Comparison of ENCODE assay signal across 8 cellular contexts in genomic region chr19:1905071-1905862, GRCh38. TPM values are rescaled to one million over a fixed set of nuclear protein-coding genes. Genes with fewer than 3 reads are reported as not detected.
A peak's percentile ranks its signal among the peaks of the same experiment; 100 is the strongest.
DNase-seq lines count a peak whose midpoint lies in the region; ATAC-seq, FAIRE-seq and TF ChIP-seq lines count a peak whose summit lies in the region.

TSS of gene ADAT3 (plus strand) at chr19:1905399. CDS start at chr19:1912048, 6,649 bp downstream.
TSS of gene SCAMP4 (plus strand) at chr19:1905399. CDS start at chr19:1915020, 9,621 bp downstream.

- H3K79me2 ChIP-seq in H1 (ENCODE audit: control insufficient read depth in 1 of 2, insufficient read depth in 2 of 2, low read length in 2 of 2) = peaks cover 12 to 45% of the 10 kb centered on the region in 2 experiments; a peak in 3 of 4 replicates

- H3K23ac ChIP-seq in H1 (ENCODE audit: insufficient read length) (no peak within 1 kb of the TSS), mesenchymal stem cell (ENCODE audit: low read length in 2 of 2) (no peak within 1 kb of the TSS)

- no peaks in the 10 kb centered on the region for H3K27me3 ChIP-seq in HUES48 (ENCODE audit: control insufficient read depth, insufficient read depth, low read length)
- H3K27me3 ChIP-seq in NT2/D1 (ENCODE audit: insufficient read depth, insufficient read length) = no peaks in the 10 kb centered on the region
- no peaks in the 10 kb centered on the region for H3K27me3 ChIP-seq in H1 (replicated peaks in 1 of 4; ENCODE audit: control insufficient read depth in 3 of 4, extremely low read depth in 1 of 4, insufficient read depth in 3 of 4, low read length in 3 of 4)
- H3K27me3 ChIP-seq in mesenchymal stem cell (ENCODE audit: control insufficient read depth in 1 of 2, insufficient read depth in 1 of 2, low read length in 2 of 2) = no peaks in the 10 kb centered on the region

- peak within 1 kb of the TSS; percentile 47 for H3K56ac ChIP-seq in H1 (replicated peaks; ENCODE audit: insufficient read length, low read depth, low read length)

- no peak for TF ChIP-seq CTCF in H1 (IDR thresholded peaks at IDR 0.05; ENCODE audit: control extremely low read depth in 1 of 3, insufficient read depth in 1 of 3, low read depth in 1 of 3, low read length in 3 of 3)

- H2BK5ac ChIP-seq in H1 (ENCODE audit: low read depth, low read length) = peak within 1 kb of the TSS; percentile 97
- no peak within 1 kb of the TSS for H2BK5ac ChIP-seq in mesenchymal stem cell (ENCODE audit: low read depth, low read length, poor library complexity, severe bottlenecking)

- TF ChIP-seq RAD21 in H1 (IDR thresholded peaks at IDR 0.05 in 1 of 2, conservative IDR thresholded peaks at IDR 0.05 in 1 of 2; ENCODE audit: low read depth in 2 of 2, low read length in 2 of 2) = no peak

- peak; percentile 58 for FAIRE-seq in H1 (lab: Jason Lieb, UNC)

- H3K27ac ChIP-seq in HUES48 (ENCODE audit: low read depth, low read length) (peak within 1 kb of the TSS; percentile 94), H1 (ENCODE audit: low read depth, low read length) (peak within 1 kb of the TSS; percentile 87), mesenchymal stem cell (ENCODE audit: low read length, poor library complexity, severe bottlenecking) (peak within 1 kb of the TSS; percentile 60)

- peak within 1 kb of the TSS; percentile 75 for H3K4me3 ChIP-seq in HUES48 (ENCODE audit: low read depth, low read length)
- peak within 1 kb of the TSS; percentile 66 for H3K4me3 ChIP-seq in NT2/D1 (ENCODE audit: insufficient read length, low read depth)
- H3K4me3 ChIP-seq in H1 (ENCODE audit: extremely low read depth in 1 of 4, insufficient read depth in 2 of 4, low read depth in 3 of 4, low read length in 4 of 4) = peak within 1 kb of the TSS; percentile 51 to 71 (median 58)
- peak within 1 kb of the TSS; percentile 79 to 80 for H3K4me3 ChIP-seq in mesenchymal stem cell (ENCODE audit: insufficient read depth in 1 of 2, low read depth in 1 of 2, low read length in 2 of 2)

- H3K36me3 Mint-ChIP-seq in activated CD8-positive, alpha-beta memory T cell treated with anti-CD3 and anti-CD28 coated beads, Interleukin-2, amount 10 ng/mL, durations not matched to agents 7 days and 5 days = peaks cover 1% of the 10 kb centered on the region

- peak within 1 kb of the TSS; percentile 75 to 81 for H3K4me2 ChIP-seq in H1 (ENCODE audit: insufficient read depth in 1 of 2, low read depth in 2 of 2, low read length in 2 of 2)
- H3K4me2 ChIP-seq in mesenchymal stem cell (ENCODE audit: low read length, poor library complexity, severe bottlenecking) = peak within 1 kb of the TSS; percentile 61

- H4K20me1 ChIP-seq in H1 (replicated peaks in 1 of 2; ENCODE audit: control insufficient read depth in 1 of 2, insufficient read depth in 2 of 2, low read length in 2 of 2) = peaks cover 9 to 19% of the 10 kb centered on the region in 2 experiments

- H3K18ac ChIP-seq in H1 (ENCODE audit: extremely low read depth, low read length) = peak within 1 kb of the TSS; percentile 78; the same call in 1 of the 2 replicates
- H3K18ac ChIP-seq in mesenchymal stem cell (ENCODE audit: low read depth in 1 of 2, low read length in 2 of 2) = peak within 1 kb of the TSS; percentile 89 to 97

- H4K8ac ChIP-seq in H1 (ENCODE audit: extremely low read depth, insufficient read depth, low read length) (peak within 1 kb of the TSS; percentile 95), mesenchymal stem cell (ENCODE audit: low read length) (peak within 1 kb of the TSS; percentile 95)

- no peaks in the 10 kb centered on the region for H3K27me3 Mint-ChIP-seq in activated CD8-positive, alpha-beta memory T cell treated with anti-CD3 and anti-CD28 coated beads, Interleukin-2, amount 10 ng/mL, durations not matched to agents 7 days and 5 days

- peak in 1 of 2 experiments; percentile 62; a peak in 1 of 3 replicates for TF ChIP-seq EP300 in H1 (IDR thresholded peaks at IDR 0.05; ENCODE audit: borderline replicate concordance in 1 of 2, low read depth in 2 of 2, low read length in 2 of 2)

- peak; percentile 96 for DNase-seq in COLO829 (ENCODE audit: low spot score)
- peak; percentile 99 for DNase-seq in NT2/D1 (ENCODE audit: low read depth, low spot score)
- DNase-seq in activated CD8-positive, alpha-beta memory T cell treated with anti-CD3 and anti-CD28 coated beads, Interleukin-2, amount 10 ng/mL, durations not matched to agents 7 days and 5 days = peak; percentile 100
- peak; percentile 94 to 95 for DNase-seq in H1 (ENCODE audit: low read depth in 1 of 2, low spot score in 2 of 2)
- peak; percentile 99 for DNase-seq in mesenchymal stem cell
- peak; percentile 99 for DNase-seq in stimulated activated CD8-positive, alpha-beta memory T cell treated with anti-CD3 and anti-CD28 coated beads, Interleukin-12 subunit alpha, Interleukin-12 subunit beta, amount 100 ng/mL, for 24 hours (ENCODE audit: extremely low read depth)

- H3K4me1 Mint-ChIP-seq in activated CD8-positive, alpha-beta memory T cell treated with anti-CD3 and anti-CD28 coated beads, Interleukin-2, amount 10 ng/mL, durations not matched to agents 7 days and 5 days = peaks cover 48% of the 10 kb centered on the region

- H3K79me1 ChIP-seq in H1 (ENCODE audit: low read depth, low read length) = peaks cover 15% of the 10 kb centered on the region
- no peaks in the 10 kb centered on the region for H3K79me1 ChIP-seq in mesenchymal stem cell (replicated peaks; ENCODE audit: low read length, poor library complexity, severe bottlenecking)

- peaks cover 4% of the 10 kb centered on the region; the same call in 1 of the 2 replicates for H3K4me1 ChIP-seq in HUES48 (ENCODE audit: control insufficient read depth, insufficient read depth, low read length)
- H3K4me1 ChIP-seq in NT2/D1 (ENCODE audit: insufficient read depth, insufficient read length) = peaks cover 28% of the 10 kb centered on the region
- peaks cover 0 to 9% (median 8%) of the 10 kb centered on the region in 4 experiments; a peak in 5 of 7 replicates for H3K4me1 ChIP-seq in H1 (replicated peaks in 1 of 4; ENCODE audit: control insufficient read depth in 3 of 4, insufficient read depth in 4 of 4, low read length in 3 of 4)
- H3K4me1 ChIP-seq in mesenchymal stem cell (ENCODE audit: control insufficient read depth, insufficient read depth, low read depth, low read length) = peaks cover 34% of the 10 kb centered on the region

- H2AK5ac ChIP-seq in H1 (ENCODE audit: low read depth, low read length) = peak within 1 kb of the TSS; percentile 60; the same call in 1 of the 2 replicates
- H2AK5ac ChIP-seq in mesenchymal stem cell (ENCODE audit: low read length, severe bottlenecking) = peak within 1 kb of the TSS; percentile 66

- POLR2A ChIA-PET in H1 (lab: Charles Lee; ENCODE audit: partially characterized antibody) = interaction anchor here (0.5 to 2.1 kb wide), 27 partner anchors 8 to 345 kb away, joined by 3 to 10 read pairs (median 3); partner anchors contain the start of gene ABHD17A

- peak within 1 kb of the TSS; percentile 27 for H4K5ac ChIP-seq in H1 (ENCODE audit: insufficient read length, low read depth, low read length)

- H2BK20ac ChIP-seq in H1 (ENCODE audit: low read length) = peak within 1 kb of the TSS; percentile 91

- CTCF ChIA-PET in activated CD8-positive, alpha-beta memory T cell treated with anti-CD3 and anti-CD28 coated beads, Interleukin-2, amount 10 ng/mL, durations not matched to agents 7 days and 5 days (lab: Charles Lee) = interaction anchor here (0.6 to 1.6 kb wide), 5 partner anchors 8 to 41 kb away, joined by 3 to 11 read pairs (median 4); no protein-coding TSS in a partner anchor
- CTCF ChIA-PET in H1 (lab: Charles Lee; ENCODE audit: partially characterized antibody) = interaction anchor here (0.6 to 2.1 kb wide), 6 partner anchors 18 to 592 kb away, joined by 3 to 8 read pairs (median 5); no protein-coding TSS in a partner anchor

- peak within 1 kb of the TSS; percentile 82 for H3K4me3 Mint-ChIP-seq in activated CD8-positive, alpha-beta memory T cell treated with anti-CD3 and anti-CD28 coated beads, Interleukin-2, amount 10 ng/mL, durations not matched to agents 7 days and 5 days

- H3K4ac ChIP-seq in H1 (replicated peaks; ENCODE audit: insufficient read length, low read depth, low read length) (peak within 1 kb of the TSS; percentile 63), mesenchymal stem cell (ENCODE audit: low read depth in 1 of 2, low read length in 2 of 2) (peak within 1 kb of the TSS; percentile 83 to 91)

- ATAC-seq in GM21390 (IDR thresholded peaks at IDR 0.05; ENCODE audit: unreplicated experiment) = peak; percentile 69
- ATAC-seq in activated CD8-positive, alpha-beta memory T cell treated with anti-CD3 and anti-CD28 coated beads, Interleukin-2, amount 10 ng/mL, durations not matched to agents 7 days and 5 days = peak; percentile 99

- H3K14ac ChIP-seq in H1 (ENCODE audit: insufficient read length) (no peak within 1 kb of the TSS), mesenchymal stem cell (ENCODE audit: low read length in 2 of 2) (peak within 1 kb of the TSS in 1 of 2 experiments; percentile 30)

- peak in 1 of 2 experiments; percentile 82; a peak in 1 of 3 replicates for TF ChIP-seq POLR2A in H1 (IDR thresholded peaks at IDR 0.05; ENCODE audit: control extremely low read depth in 1 of 2, low read depth in 2 of 2, low read length in 2 of 2)

- peaks cover 3% of the 10 kb centered on the region for H3K23me2 ChIP-seq in H1 (ENCODE audit: low read depth, low read length)

- H2AFZ ChIP-seq in H1 (ENCODE audit: low read length) (no peak within 1 kb of the TSS; the same call in 1 of the 2 replicates), mesenchymal stem cell (ENCODE audit: low read depth, low read length) (peak within 1 kb of the TSS; percentile 1)

- H3K36me3 ChIP-seq in HUES48 (ENCODE audit: control insufficient read depth, insufficient read depth, low read length) (peaks cover 2% of the 10 kb centered on the region; the same call in 1 of the 2 replicates), NT2/D1 (ENCODE audit: insufficient read depth, insufficient read length, low read length) (peaks cover 40% of the 10 kb centered on the region), H1 (ENCODE audit: control insufficient read depth in 2 of 4, insufficient read depth in 4 of 4, low read length in 3 of 4) (peaks cover 0 to 4% (median under 1%) of the 10 kb centered on the region in 4 experiments; a peak in 1 of 8 replicates), mesenchymal stem cell (ENCODE audit: control insufficient read depth in 1 of 2, insufficient read depth in 2 of 2, low read depth in 1 of 2, low read length in 2 of 2) (peaks cover 0 to 27% of the 10 kb centered on the region in 2 experiments)

- 1% methylated on average over 75 of the region's 93 CpGs; no CpG with 5 or more reads in 1 of the 2 experiments for WGBS in H1 (ENCODE audit: extremely low coverage in 1 of 2, insufficient coverage in 1 of 2, insufficient read length in 1 of 2, insufficient replicate concordance in 2 of 2, low coverage in 1 of 2, low lambda C conversion rate in 2 of 2, missing lambda C conversion rate in 1 of 2), 2 experiments
- WGBS in mesenchymal stem cell = 1% methylated on average over 47 of the region's 93 CpGs

- H2BK120ac ChIP-seq in H1 (replicated peaks; ENCODE audit: low read depth, low read length) (peak within 1 kb of the TSS; percentile 62), mesenchymal stem cell (ENCODE audit: low read depth, low read length) (peak within 1 kb of the TSS; percentile 99)

- H3K9ac ChIP-seq in HUES48 (ENCODE audit: low read depth, low read length) (peak within 1 kb of the TSS; percentile 74), NT2/D1 (ENCODE audit: insufficient read length, low read depth) (peak within 1 kb of the TSS; percentile 90), H1 (replicated peaks in 1 of 4; ENCODE audit: extremely low read depth in 1 of 4, low read depth in 3 of 4, low read length in 3 of 4) (peak within 1 kb of the TSS; percentile 57 to 79 (median 75)), mesenchymal stem cell (ENCODE audit: low read length) (peak within 1 kb of the TSS; percentile 90)

- H3K9me3 ChIP-seq in HUES48 (ENCODE audit: control insufficient read depth, insufficient read depth, low read length) = no peaks in the 10 kb centered on the region
- H3K9me3 ChIP-seq in NT2/D1 (ENCODE audit: insufficient read depth, low read length) = no peaks in the 10 kb centered on the region
- H3K9me3 ChIP-seq in H1 (ENCODE audit: insufficient read depth in 2 of 2, low read depth in 1 of 2, low read length in 1 of 2) = no peaks in the 10 kb centered on the region
- H3K9me3 ChIP-seq in mesenchymal stem cell (ENCODE audit: control insufficient read depth, low read length) = no peaks in the 10 kb centered on the region

- H3K9me3 Mint-ChIP-seq in activated CD8-positive, alpha-beta memory T cell treated with anti-CD3 and anti-CD28 coated beads, Interleukin-2, amount 10 ng/mL, durations not matched to agents 7 days and 5 days (ENCODE audit: low read depth) = no peaks in the 10 kb centered on the region

- peak within 1 kb of the TSS; percentile 75; the same call in 1 of the 2 replicates for H2BK12ac ChIP-seq in H1 (ENCODE audit: low read depth, low read length)
- peak within 1 kb of the TSS; percentile 43 to 69 for H2BK12ac ChIP-seq in mesenchymal stem cell (ENCODE audit: low read length in 2 of 2)

- H2BK15ac ChIP-seq in H1 (ENCODE audit: low read length) (no peak within 1 kb of the TSS), mesenchymal stem cell (ENCODE audit: low read depth, poor library complexity, severe bottlenecking) (peak within 1 kb of the TSS; percentile 85)

- H4K91ac ChIP-seq in H1 (replicated peaks; ENCODE audit: insufficient read length, low read length) = peak within 1 kb of the TSS; percentile 56
- H4K91ac ChIP-seq in mesenchymal stem cell (ENCODE audit: low read length) = peak within 1 kb of the TSS; percentile 87

- H3K27ac Mint-ChIP-seq in activated CD8-positive, alpha-beta memory T cell treated with anti-CD3 and anti-CD28 coated beads, Interleukin-2, amount 10 ng/mL, durations not matched to agents 7 days and 5 days = peak within 1 kb of the TSS; percentile 83

RNA-seq across cellular contexts. Expression of gene ADAT3, which starts in this region (rescaled TPM):
- 10 to 100 TPM in 1 of 2 experiments, 1 to 10 TPM in 1; 9.3 to 11.4 TPM for total RNA-seq in activated CD8-positive, alpha-beta memory T cell treated with anti-CD3 and anti-CD28 coated beads, Interleukin-2, amount 10 ng/mL, durations not matched to agents 7 days and 5 days
- total RNA-seq in H1 (2021; fragmentation: NEBNext Ultra II Directional; extraction: Animal tissue kit (Norgen Biotek cat#: 25700)) = 10.2 and 10.8 TPM in 2 replicates
- 5.4 and 9.8 TPM in 2 replicates for polyA plus RNA-seq in H1 (2011; rRNA removed)
- 3.8 TPM for polyA plus RNA-seq in H1 (2011; cell fraction: cytosol; rRNA removed)
- 8.3 TPM for polyA plus RNA-seq in H1 (2011; cell fraction: nucleus; rRNA removed)
- 2.4 to 6.3 TPM (median 5.5 TPM) in 4 replicates for polyA plus RNA-seq in H1 (2012, experiment 1 of 2)
- polyA plus RNA-seq in H1 (2012, experiment 2 of 2) = 4.1 TPM
- 7.0 TPM for polyA plus RNA-seq in H1 (2013, experiment 1 of 2)
- 6.6 TPM for polyA plus RNA-seq in H1 (2013, experiment 2 of 2)
- polyA minus RNA-seq in H1 (2011; rRNA and poly(A)+ RNA removed) = 1.0 TPM in 1 of 2 replicates, not detected in the other
- 7.4 TPM for polyA minus RNA-seq in H1 (2011; cell fraction: cytosol; rRNA and poly(A)+ RNA removed)
- polyA minus RNA-seq in H1 (2011; cell fraction: nucleus; rRNA and poly(A)+ RNA removed) = 7.8 TPM
- 4.9 TPM for polyA plus RNA-seq in mesenchymal stem cell (2013, experiment 1 of 2)
- polyA plus RNA-seq in mesenchymal stem cell (2013, experiment 2 of 2) = 4.9 TPM

RNA-seq across cellular contexts. Expression of gene SCAMP4, which starts in this region (rescaled TPM):
- total RNA-seq in activated CD8-positive, alpha-beta memory T cell treated with anti-CD3 and anti-CD28 coated beads, Interleukin-2, amount 10 ng/mL, durations not matched to agents 7 days and 5 days = 10 to 100 TPM; 32.9 to 34.8 TPM
- 61.4 and 65.7 TPM in 2 replicates for total RNA-seq in H1 (2021; fragmentation: NEBNext Ultra II Directional; extraction: Animal tissue kit (Norgen Biotek cat#: 25700))
- polyA plus RNA-seq in H1 (2011; rRNA removed) = 17.1 and 39.6 TPM in 2 replicates
- 24.4 TPM for polyA plus RNA-seq in H1 (2011; cell fraction: cytosol; rRNA removed)
- polyA plus RNA-seq in H1 (2011; cell fraction: nucleus; rRNA removed) = 75.6 TPM
- 35.8 to 66.0 TPM (median 58.3 TPM) in 4 replicates for polyA plus RNA-seq in H1 (2012, experiment 1 of 2)
- polyA plus RNA-seq in H1 (2012, experiment 2 of 2) = 37.8 TPM
- 58.4 TPM for polyA plus RNA-seq in H1 (2013, experiment 1 of 2)
- 60.6 TPM for polyA plus RNA-seq in H1 (2013, experiment 2 of 2)
- polyA minus RNA-seq in H1 (2011; rRNA and poly(A)+ RNA removed) = 20.5 TPM in 2 replicates
- 26.4 TPM for polyA minus RNA-seq in H1 (2011; cell fraction: cytosol; rRNA and poly(A)+ RNA removed)
- polyA minus RNA-seq in H1 (2011; cell fraction: nucleus; rRNA and poly(A)+ RNA removed) = 39.3 TPM
- 66.6 TPM for polyA plus RNA-seq in mesenchymal stem cell (2013, experiment 1 of 2)
- polyA plus RNA-seq in mesenchymal stem cell (2013, experiment 2 of 2) = 67.9 TPM

Comparison
In these comparisons a context has a peak if more than half of its experiments do, and no peak if none do; other contexts are left out.
1. Peak in every context shown above with its lines: DNase-seq, ATAC-seq, H3K4me3 ChIP-seq and H3K27ac ChIP-seq.